24 cellular contexts compared by ENCODE assay signal in genomic region chr10:49331431-49331830, GRCh38. TPM values are rescaled to one million over a fixed set of nuclear protein-coding genes. Genes with fewer than 3 reads are reported as not detected.
"Had no signal": no experiment of that assay in that cellular context is flagged by ENCODE, and none has a peak within 500 bp of the region (broad histone marks: within the 10 kb centered on the region; RNA-seq: fewer than 3 reads in every experiment).

No MANE protein-coding gene starts in this region.

- H3K27ac ChIP-seq: HL-60, KMS-11, SJSA1, SK-N-MC had no signal

- ATAC-seq: K562 had no signal

- H3K27me3 ChIP-seq: SJSA1 had no signal

- DNase-seq: Kasumi-1, MM.1S, NCI-H1092 treated with DMSO at 0.1 percent for 48 hours, NCI-H1436, NCI-H187, NCI-H2029, NCI-H2081 treated with DMSO at 0.1 percent for 48 hours, NCI-H2171, NCI-H226, NCI-H446, NCI-H510A, NCI-H524 treated with DMSO at 0.1 percent for 48 hours, NCI-H69, NCI-H774, Right ventricle myocardium superior, RPMI8226, SIG-M5 had no signal

- H3K36me3 ChIP-seq: SJSA1 had no signal

- H3K4me1 ChIP-seq: SJSA1 had no signal

- H3K4me3 ChIP-seq: K562, SJSA1, SK-N-MC had no signal

- H3K9me3 ChIP-seq: SJSA1 had no signal

RNA-seq across cellular contexts. Expression of gene C10orf71, which starts 32.5 kb away (rescaled TPM):
- total RNA-seq: M059J, SJSA1 had no signal
- polyA plus RNA-seq: IgD-negative memory B cell had no signal
